In the genomic region with DNA sequence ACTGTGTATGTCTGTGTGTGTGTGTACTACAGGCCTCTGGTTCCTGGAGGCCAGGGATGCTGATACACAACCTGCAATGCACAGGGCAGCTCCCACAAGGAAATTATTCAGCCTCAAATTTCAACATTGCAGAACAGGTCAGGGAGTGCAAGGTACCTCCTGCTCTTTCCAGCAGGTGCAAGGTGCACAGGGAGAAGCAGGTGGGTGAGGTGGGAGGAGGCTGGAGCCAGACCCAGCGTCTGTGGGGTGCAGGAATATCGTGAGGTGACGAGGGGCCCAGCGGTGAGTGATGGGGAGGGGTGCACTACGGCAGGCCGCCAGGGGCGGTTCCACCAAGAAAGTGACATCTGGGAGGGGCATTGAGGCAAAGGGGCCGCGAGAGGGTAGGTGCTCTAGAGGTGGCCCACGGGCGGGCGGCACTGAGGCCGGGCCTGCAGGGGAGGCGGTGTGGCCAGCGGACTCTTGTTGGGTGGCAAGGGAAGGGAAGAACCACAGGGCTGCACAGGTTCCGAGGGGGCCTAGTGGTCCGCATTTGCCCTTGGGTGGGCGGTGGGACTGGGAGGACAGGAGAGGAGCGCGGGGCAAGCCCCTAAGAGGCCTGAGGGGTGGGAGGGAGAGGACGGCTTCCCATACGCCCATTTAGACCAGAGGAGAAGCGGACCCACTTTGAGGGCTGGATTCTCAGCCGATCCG, we compare ENCODE assay signal across 1 cellular context.
A peak's percentile ranks its signal among the peaks of the same experiment; 100 is the strongest.
TF ChIP-seq lines count a peak whose summit lies in the region.

No MANE protein-coding gene starts in this region.

TF ChIP-seq in K562, 482 proteins besides CTCF, POLR2A, EP300 and RAD21 (continued from another document):
- TF ChIP-seq, protein P1, sequence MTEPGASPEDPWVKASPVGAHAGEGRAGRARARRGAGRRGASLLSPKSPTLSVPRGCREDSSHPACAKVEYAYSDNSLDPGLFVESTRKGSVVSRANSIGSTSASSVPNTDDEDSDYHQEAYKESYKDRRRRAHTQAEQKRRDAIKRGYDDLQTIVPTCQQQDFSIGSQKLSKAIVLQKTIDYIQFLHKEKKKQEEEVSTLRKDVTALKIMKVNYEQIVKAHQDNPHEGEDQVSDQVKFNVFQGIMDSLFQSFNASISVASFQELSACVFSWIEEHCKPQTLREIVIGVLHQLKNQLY (CRISPR knock-in tag; conservative IDR thresholded peaks at IDR 0.05) = peak in 1 of 2 experiments; percentile 9; a peak in 1 of 4 replicates
- TF ChIP-seq GTF2F1 (IDR thresholded peaks at IDR 0.05; ENCODE audit: low read depth, low read length) = peak; percentile 27; the same call in 1 of the 2 replicates
- peak; percentile 89; the same call in 1 of the 2 replicates for TF ChIP-seq EZH2 (IDR thresholded peaks at IDR 0.05; ENCODE audit: borderline replicate concordance, low read depth, low read length)
- TF ChIP-seq, protein P2, sequence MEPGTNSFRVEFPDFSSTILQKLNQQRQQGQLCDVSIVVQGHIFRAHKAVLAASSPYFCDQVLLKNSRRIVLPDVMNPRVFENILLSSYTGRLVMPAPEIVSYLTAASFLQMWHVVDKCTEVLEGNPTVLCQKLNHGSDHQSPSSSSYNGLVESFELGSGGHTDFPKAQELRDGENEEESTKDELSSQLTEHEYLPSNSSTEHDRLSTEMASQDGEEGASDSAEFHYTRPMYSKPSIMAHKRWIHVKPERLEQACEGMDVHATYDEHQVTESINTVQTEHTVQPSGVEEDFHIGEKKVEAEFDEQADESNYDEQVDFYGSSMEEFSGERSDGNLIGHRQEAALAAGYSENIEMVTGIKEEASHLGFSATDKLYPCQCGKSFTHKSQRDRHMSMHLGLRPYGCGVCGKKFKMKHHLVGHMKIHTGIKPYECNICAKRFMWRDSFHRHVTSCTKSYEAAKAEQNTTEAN (CRISPR knock-in tag; IDR thresholded peaks at IDR 0.05) = no peak
- TF ChIP-seq STAG1 (CRISPR knock-in tag; IDR thresholded peaks at IDR 0.05; ENCODE audit: borderline replicate concordance) = no peak
- peak; percentile 75; the same call in 1 of the 2 replicates for TF ChIP-seq ZC3H4 (CRISPR knock-in tag; IDR thresholded peaks at IDR 0.05; ENCODE audit: borderline replicate concordance)
- TF ChIP-seq TEAD4 (IDR thresholded peaks at IDR 0.05; ENCODE audit: low read length) = no peak
- TF ChIP-seq TEAD4 (CRISPR knock-in tag; IDR thresholded peaks at IDR 0.05; ENCODE audit: borderline replicate concordance) = peak; percentile 46; the same call in 1 of the 2 replicates
- TF ChIP-seq NR1H2 (CRISPR knock-in tag; IDR thresholded peaks at IDR 0.05) = peak; percentile 83; the same call in 1 of the 2 replicates
- TF ChIP-seq TSC22D4 (tag; IDR thresholded peaks at IDR 0.05) = no peak
- TF ChIP-seq GATAD2A (IDR thresholded peaks at IDR 0.05) = 0 out of 2 replicates have a peak, but pooled peaks have one; percentile 62
- TF ChIP-seq MED1 (CRISPR knock-in tag; IDR thresholded peaks at IDR 0.05; ENCODE audit: borderline replicate concordance) = peak; percentile 9; the same call in 1 of the 2 replicates
- TF ChIP-seq ZNF830 (CRISPR knock-in tag; IDR thresholded peaks at IDR 0.05) = 0 out of 2 replicates have a peak, but pooled peaks have one; percentile 92
- 0 out of 2 replicates have a peak, but pooled peaks have one; percentile 11 for TF ChIP-seq PHF8 (IDR thresholded peaks at IDR 0.05; ENCODE audit: borderline replicate concordance, low read length)
- TF ChIP-seq, protein P3, sequence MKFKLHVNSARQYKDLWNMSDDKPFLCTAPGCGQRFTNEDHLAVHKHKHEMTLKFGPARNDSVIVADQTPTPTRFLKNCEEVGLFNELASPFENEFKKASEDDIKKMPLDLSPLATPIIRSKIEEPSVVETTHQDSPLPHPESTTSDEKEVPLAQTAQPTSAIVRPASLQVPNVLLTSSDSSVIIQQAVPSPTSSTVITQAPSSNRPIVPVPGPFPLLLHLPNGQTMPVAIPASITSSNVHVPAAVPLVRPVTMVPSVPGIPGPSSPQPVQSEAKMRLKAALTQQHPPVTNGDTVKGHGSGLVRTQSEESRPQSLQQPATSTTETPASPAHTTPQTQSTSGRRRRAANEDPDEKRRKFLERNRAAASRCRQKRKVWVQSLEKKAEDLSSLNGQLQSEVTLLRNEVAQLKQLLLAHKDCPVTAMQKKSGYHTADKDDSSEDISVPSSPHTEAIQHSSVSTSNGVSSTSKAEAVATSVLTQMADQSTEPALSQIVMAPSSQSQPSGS (CRISPR knock-in tag; IDR thresholded peaks at IDR 0.05) = peak; percentile 39; the same call in 1 of the 2 replicates
- TF ChIP-seq, protein P4, sequence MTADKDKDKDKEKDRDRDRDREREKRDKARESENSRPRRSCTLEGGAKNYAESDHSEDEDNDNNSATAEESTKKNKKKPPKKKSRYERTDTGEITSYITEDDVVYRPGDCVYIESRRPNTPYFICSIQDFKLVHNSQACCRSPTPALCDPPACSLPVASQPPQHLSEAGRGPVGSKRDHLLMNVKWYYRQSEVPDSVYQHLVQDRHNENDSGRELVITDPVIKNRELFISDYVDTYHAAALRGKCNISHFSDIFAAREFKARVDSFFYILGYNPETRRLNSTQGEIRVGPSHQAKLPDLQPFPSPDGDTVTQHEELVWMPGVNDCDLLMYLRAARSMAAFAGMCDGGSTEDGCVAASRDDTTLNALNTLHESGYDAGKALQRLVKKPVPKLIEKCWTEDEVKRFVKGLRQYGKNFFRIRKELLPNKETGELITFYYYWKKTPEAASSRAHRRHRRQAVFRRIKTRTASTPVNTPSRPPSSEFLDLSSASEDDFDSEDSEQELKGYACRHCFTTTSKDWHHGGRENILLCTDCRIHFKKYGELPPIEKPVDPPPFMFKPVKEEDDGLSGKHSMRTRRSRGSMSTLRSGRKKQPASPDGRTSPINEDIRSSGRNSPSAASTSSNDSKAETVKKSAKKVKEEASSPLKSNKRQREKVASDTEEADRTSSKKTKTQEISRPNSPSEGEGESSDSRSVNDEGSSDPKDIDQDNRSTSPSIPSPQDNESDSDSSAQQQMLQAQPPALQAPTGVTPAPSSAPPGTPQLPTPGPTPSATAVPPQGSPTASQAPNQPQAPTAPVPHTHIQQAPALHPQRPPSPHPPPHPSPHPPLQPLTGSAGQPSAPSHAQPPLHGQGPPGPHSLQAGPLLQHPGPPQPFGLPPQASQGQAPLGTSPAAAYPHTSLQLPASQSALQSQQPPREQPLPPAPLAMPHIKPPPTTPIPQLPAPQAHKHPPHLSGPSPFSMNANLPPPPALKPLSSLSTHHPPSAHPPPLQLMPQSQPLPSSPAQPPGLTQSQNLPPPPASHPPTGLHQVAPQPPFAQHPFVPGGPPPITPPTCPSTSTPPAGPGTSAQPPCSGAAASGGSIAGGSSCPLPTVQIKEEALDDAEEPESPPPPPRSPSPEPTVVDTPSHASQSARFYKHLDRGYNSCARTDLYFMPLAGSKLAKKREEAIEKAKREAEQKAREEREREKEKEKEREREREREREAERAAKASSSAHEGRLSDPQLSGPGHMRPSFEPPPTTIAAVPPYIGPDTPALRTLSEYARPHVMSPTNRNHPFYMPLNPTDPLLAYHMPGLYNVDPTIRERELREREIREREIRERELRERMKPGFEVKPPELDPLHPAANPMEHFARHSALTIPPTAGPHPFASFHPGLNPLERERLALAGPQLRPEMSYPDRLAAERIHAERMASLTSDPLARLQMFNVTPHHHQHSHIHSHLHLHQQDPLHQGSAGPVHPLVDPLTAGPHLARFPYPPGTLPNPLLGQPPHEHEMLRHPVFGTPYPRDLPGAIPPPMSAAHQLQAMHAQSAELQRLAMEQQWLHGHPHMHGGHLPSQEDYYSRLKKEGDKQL (CRISPR knock-in tag; IDR thresholded peaks at IDR 0.05; ENCODE audit: borderline replicate concordance) = 0 out of 2 replicates have a peak, but pooled peaks have one; percentile 73
- peak; percentile 82; the same call in 1 of the 2 replicates for TF ChIP-seq ZNF124 (CRISPR knock-in tag; IDR thresholded peaks at IDR 0.05)
- TF ChIP-seq FOXP1 (CRISPR knock-in tag; IDR thresholded peaks at IDR 0.05) = peak; percentile 3; the same call in 1 of the 2 replicates
- no peak for TF ChIP-seq MYC (IDR thresholded peaks at IDR 0.05; ENCODE audit: low read depth, low read length)
- peak; percentile 50; the same call in 1 of the 2 replicates for TF ChIP-seq MYC (CRISPR knock-in tag; IDR thresholded peaks at IDR 0.05; ENCODE audit: borderline replicate concordance, low read depth)
- no peak for TF ChIP-seq NR2C1 (IDR thresholded peaks at IDR 0.05)
- no peak for TF ChIP-seq NR2C1 (tag; IDR thresholded peaks at IDR 0.05)
- peak; percentile 46 for TF ChIP-seq CBFB (CRISPR knock-in tag; IDR thresholded peaks at IDR 0.05)
- TF ChIP-seq, protein P5, sequence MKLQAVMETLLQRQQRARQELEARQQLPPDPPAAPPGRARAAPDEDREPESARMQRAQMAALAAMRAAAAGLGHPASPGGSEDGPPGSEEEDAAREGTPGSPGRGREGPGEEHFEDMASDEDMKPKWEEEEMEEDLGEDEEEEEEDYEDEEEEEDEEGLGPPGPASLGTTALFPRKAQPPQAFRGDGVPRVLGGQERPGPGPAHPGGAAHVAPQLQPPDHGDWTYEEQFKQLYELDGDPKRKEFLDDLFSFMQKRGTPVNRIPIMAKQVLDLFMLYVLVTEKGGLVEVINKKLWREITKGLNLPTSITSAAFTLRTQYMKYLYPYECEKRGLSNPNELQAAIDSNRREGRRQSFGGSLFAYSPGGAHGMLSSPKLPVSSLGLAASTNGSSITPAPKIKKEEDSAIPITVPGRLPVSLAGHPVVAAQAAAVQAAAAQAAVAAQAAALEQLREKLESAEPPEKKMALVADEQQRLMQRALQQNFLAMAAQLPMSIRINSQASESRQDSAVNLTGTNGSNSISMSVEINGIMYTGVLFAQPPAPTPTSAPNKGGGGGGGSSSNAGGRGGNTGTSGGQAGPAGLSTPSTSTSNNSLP (IDR thresholded peaks at IDR 0.05; ENCODE audit: borderline replicate concordance, low read depth, low read length) = no peak
- peak; percentile 59; the same call in 1 of the 2 replicates for TF ChIP-seq ZNF184 (CRISPR knock-in tag; IDR thresholded peaks at IDR 0.05)
- TF ChIP-seq SREBF1 (IDR thresholded peaks at IDR 0.05; ENCODE audit: borderline replicate concordance, low read depth, low read length) = 0 out of 2 replicates have a peak, but pooled peaks have one; percentile 11
- TF ChIP-seq, protein P6, sequence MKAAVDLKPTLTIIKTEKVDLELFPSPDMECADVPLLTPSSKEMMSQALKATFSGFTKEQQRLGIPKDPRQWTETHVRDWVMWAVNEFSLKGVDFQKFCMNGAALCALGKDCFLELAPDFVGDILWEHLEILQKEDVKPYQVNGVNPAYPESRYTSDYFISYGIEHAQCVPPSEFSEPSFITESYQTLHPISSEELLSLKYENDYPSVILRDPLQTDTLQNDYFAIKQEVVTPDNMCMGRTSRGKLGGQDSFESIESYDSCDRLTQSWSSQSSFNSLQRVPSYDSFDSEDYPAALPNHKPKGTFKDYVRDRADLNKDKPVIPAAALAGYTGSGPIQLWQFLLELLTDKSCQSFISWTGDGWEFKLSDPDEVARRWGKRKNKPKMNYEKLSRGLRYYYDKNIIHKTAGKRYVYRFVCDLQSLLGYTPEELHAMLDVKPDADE (conservative IDR thresholded peaks at IDR 0.05; ENCODE audit: control insufficient read depth, low read depth, low read length) = 0 out of 2 replicates have a peak, but pooled peaks have one; percentile 0
- no peak for TF ChIP-seq POLR2AphosphoS2 (IDR thresholded peaks at IDR 0.05; ENCODE audit: low read length)
- TF ChIP-seq HDAC2 (IDR thresholded peaks at IDR 0.05) = no peak
- no peak for TF ChIP-seq SMARCB1 (IDR thresholded peaks at IDR 0.05; ENCODE audit: insufficient read length, low read depth)
- TF ChIP-seq, protein P7, sequence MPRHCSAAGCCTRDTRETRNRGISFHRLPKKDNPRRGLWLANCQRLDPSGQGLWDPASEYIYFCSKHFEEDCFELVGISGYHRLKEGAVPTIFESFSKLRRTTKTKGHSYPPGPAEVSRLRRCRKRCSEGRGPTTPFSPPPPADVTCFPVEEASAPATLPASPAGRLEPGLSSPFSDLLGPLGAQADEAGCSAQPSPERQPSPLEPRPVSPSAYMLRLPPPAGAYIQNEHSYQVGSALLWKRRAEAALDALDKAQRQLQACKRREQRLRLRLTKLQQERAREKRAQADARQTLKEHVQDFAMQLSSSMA (CRISPR knock-in tag; IDR thresholded peaks at IDR 0.05) = 0 out of 2 replicates have a peak, but pooled peaks have one; percentile 28
- TF ChIP-seq, protein P8, sequence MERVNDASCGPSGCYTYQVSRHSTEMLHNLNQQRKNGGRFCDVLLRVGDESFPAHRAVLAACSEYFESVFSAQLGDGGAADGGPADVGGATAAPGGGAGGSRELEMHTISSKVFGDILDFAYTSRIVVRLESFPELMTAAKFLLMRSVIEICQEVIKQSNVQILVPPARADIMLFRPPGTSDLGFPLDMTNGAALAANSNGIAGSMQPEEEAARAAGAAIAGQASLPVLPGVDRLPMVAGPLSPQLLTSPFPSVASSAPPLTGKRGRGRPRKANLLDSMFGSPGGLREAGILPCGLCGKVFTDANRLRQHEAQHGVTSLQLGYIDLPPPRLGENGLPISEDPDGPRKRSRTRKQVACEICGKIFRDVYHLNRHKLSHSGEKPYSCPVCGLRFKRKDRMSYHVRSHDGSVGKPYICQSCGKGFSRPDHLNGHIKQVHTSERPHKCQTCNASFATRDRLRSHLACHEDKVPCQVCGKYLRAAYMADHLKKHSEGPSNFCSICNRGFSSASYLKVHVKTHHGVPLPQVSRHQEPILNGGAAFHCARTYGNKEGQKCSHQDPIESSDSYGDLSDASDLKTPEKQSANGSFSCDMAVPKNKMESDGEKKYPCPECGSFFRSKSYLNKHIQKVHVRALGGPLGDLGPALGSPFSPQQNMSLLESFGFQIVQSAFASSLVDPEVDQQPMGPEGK (CRISPR knock-in tag; IDR thresholded peaks at IDR 0.05; ENCODE audit: borderline replicate concordance) = 0 out of 2 replicates have a peak, but pooled peaks have one; percentile 37
- TF ChIP-seq KDM1A (IDR thresholded peaks at IDR 0.05) = no peak
- no peak for TF ChIP-seq ZNF408 (CRISPR knock-in tag; IDR thresholded peaks at IDR 0.05; ENCODE audit: low read depth)
- TF ChIP-seq PHB (CRISPR knock-in tag; IDR thresholded peaks at IDR 0.05) = peak; percentile 88; the same call in 1 of the 2 replicates
- 0 out of 2 replicates have a peak, but pooled peaks have one; percentile 13 for TF ChIP-seq MBD2 (IDR thresholded peaks at IDR 0.05; ENCODE audit: borderline replicate concordance, low read depth)
- TF ChIP-seq GATA2 (CRISPR knock-in tag; IDR thresholded peaks at IDR 0.05) = peak; percentile 23; the same call in 1 of the 2 replicates
- 0 out of 2 replicates have a peak, but pooled peaks have one; percentile 8 for TF ChIP-seq RUNX1 (IDR thresholded peaks at IDR 0.05; ENCODE audit: low read depth)
- 0 out of 2 replicates have a peak, but pooled peaks have one; percentile 1 for TF ChIP-seq CBFA2T2 (conservative IDR thresholded peaks at IDR 0.05)
- no peak for TF ChIP-seq ZNF274 (IDR thresholded peaks at IDR 0.05; ENCODE audit: borderline replicate concordance, low read depth, low read length)
- TF ChIP-seq SRSF3 (IDR thresholded peaks at IDR 0.05; ENCODE audit: insufficient read depth, low read length) = peak; percentile 41; the same call in 1 of the 2 replicates
- peak; percentile 53; the same call in 1 of the 2 replicates for TF ChIP-seq CHCHD3 (CRISPR knock-in tag; IDR thresholded peaks at IDR 0.05)
